In genomic region chr3:79306939-79307590, GRCh38 we compare ENCODE assay signal across 16 cellular contexts.
"Had no signal": no experiment of that assay in that cellular context is flagged by ENCODE, and none has a peak within 500 bp of the region (broad histone marks: within the 10 kb centered on the region; RNA-seq: fewer than 3 reads in every experiment).

No MANE protein-coding gene starts in this region.

- H3K4me3 Mint-ChIP-seq: activated B cell treated with CpG ODN at 0.5 μM for 24 hours; activated CD4-positive, alpha-beta T cell treated with anti-CD3 and anti-CD28 coated beads, Interleukin-2, amount 10 ng/mL, durations not matched to agents 7 days and 5 days; memory B cell; neural crest cell; T-helper 1 cell treated with Interleukin-12 subunit alpha and Interleukin-12 subunit beta and Interleukin-4 antibody, amounts not matched to agents 30 μg/mL and 1 μg/mL, for 36 hours had no signal

- H2AFZ ChIP-seq: parathyroid adenoma had no signal

- DNase-seq: activated B cell treated with CpG ODN at 0.5 μM for 24 hours; activated CD4-positive, alpha-beta T cell treated with anti-CD3 and anti-CD28 coated beads, Interleukin-2, amount 10 ng/mL, durations not matched to agents 7 days and 5 days; activated effector memory CD4-positive, alpha-beta T cell treated with anti-CD3 and anti-CD28 coated beads, Interleukin-2, amount 50 U/mL, for 16 hours; activated T-cell treated with anti-CD3 and anti-CD28 coated beads, Interleukin-2, amount 50 U/mL, for 1 hour; amygdala; dermis blood vessel endothelial cell; foreskin fibroblast; islet precursor cell; left ventricle myocardium inferior; retina; small intestine had no signal

- H3K27me3 Mint-ChIP-seq: activated B cell treated with CpG ODN at 0.5 μM for 24 hours; activated CD4-positive, alpha-beta T cell treated with anti-CD3 and anti-CD28 coated beads, Interleukin-2, amount 10 ng/mL, durations not matched to agents 7 days and 5 days; memory B cell had no signal

- H3K4me3 ChIP-seq: left ventricle myocardium inferior had no signal

- ATAC-seq: activated naive CD4-positive, alpha-beta T cell treated with anti-CD3 and anti-CD28 coated beads, Interleukin-2, amount 50 U/mL, for 72 hours had no signal

- H3K9ac ChIP-seq: parathyroid adenoma had no signal

- H3K36me3 Mint-ChIP-seq: activated naive CD4-positive, alpha-beta T cell treated with anti-CD3 and anti-CD28 coated beads, Interleukin-2, amount 50 U/mL, for 72 hours; memory B cell had no signal

- H3K27ac Mint-ChIP-seq: activated B cell treated with CpG ODN at 0.5 μM for 24 hours; activated CD4-positive, alpha-beta T cell treated with anti-CD3 and anti-CD28 coated beads, Interleukin-2, amount 10 ng/mL, durations not matched to agents 7 days and 5 days; activated naive CD4-positive, alpha-beta T cell treated with anti-CD3 and anti-CD28 coated beads, Interleukin-2, amount 50 U/mL, for 72 hours; memory B cell; T-helper 1 cell treated with Interleukin-12 subunit alpha and Interleukin-12 subunit beta and Interleukin-4 antibody, amounts not matched to agents 30 μg/mL and 1 μg/mL, for 36 hours had no signal

- H3K9me3 Mint-ChIP-seq: activated B cell treated with CpG ODN at 0.5 μM for 24 hours, memory B cell, neural crest cell had no signal

- H3K4me1 ChIP-seq: left ventricle myocardium inferior, parathyroid adenoma had no signal

- H3K27ac ChIP-seq: left ventricle myocardium inferior, parathyroid adenoma had no signal

- H3K36me3 ChIP-seq: left ventricle myocardium inferior had no signal

- H3K4me1 Mint-ChIP-seq: activated B cell treated with CpG ODN at 0.5 μM for 24 hours; activated CD4-positive, alpha-beta T cell treated with anti-CD3 and anti-CD28 coated beads, Interleukin-2, amount 10 ng/mL, durations not matched to agents 7 days and 5 days; memory B cell; neural crest cell had no signal

- H3K79me2 ChIP-seq: parathyroid adenoma had no signal

- H3K9me3 ChIP-seq: left ventricle myocardium inferior had no signal
